8 cellular contexts compared by ENCODE assay signal in genomic region chrX:130024127-130024526, GRCh38. TPM values are rescaled to one million over a fixed set of nuclear protein-coding genes. Genes with fewer than 3 reads are reported as not detected.
DNase-seq lines count a peak whose midpoint lies in the region; ATAC-seq and TF ChIP-seq lines count a peak whose summit lies in the region.

No MANE protein-coding gene starts in this region.

- WGBS in psoas muscle, 3 donors = 33 to 56% (median 40%) methylated on average over 8 to 9 of the region's 9 CpGs

- peaks cover 12% of the 10 kb centered on the region for H3K4me1 Mint-ChIP-seq in activated T-cell treated with anti-CD3 and anti-CD28 coated beads, Interleukin-2, amount 50 U/mL, for 24 hours (ENCODE audit: low read depth)

- intact Hi-C loops in psoas muscle (cut with DNase I) = no loop called here

- no peak overlapping the region for H3K4me3 ChIP-seq in psoas muscle

- peak overlapping the region; percentile 36 for H3K27ac Mint-ChIP-seq in activated T-cell treated with anti-CD3 and anti-CD28 coated beads, Interleukin-2, amount 50 U/mL, for 24 hours

- ATAC-seq in GM19023 (IDR thresholded peaks at IDR 0.05; ENCODE audit: unreplicated experiment) (peak; percentile 99), HG03095 (IDR thresholded peaks at IDR 0.05; ENCODE audit: unreplicated experiment) (peak; percentile 100), psoas muscle (peak; percentile 57 to 79 (median 74))

- H3K4me1 ChIP-seq in psoas muscle = no peaks in the 10 kb centered on the region

- H3K27ac ChIP-seq in psoas muscle = no peak overlapping the region

- DNase-seq in AG20443 (ENCODE audit: low spot score) (peak; percentile 91), OCI-M1 (lab: John Stamatoyannopoulos, UW) (peak; percentile 92), fibroblast of the conjunctiva (ENCODE audit: low read depth) (peak; percentile 23), psoas muscle (peak; percentile 73 to 85), T1000 (lab: John Stamatoyannopoulos, UW) (no peak)
- peak; percentile 79 for DNase-seq in activated T-cell treated with anti-CD3 and anti-CD28 coated beads, Interleukin-2, amount 50 U/mL, for 24 hours

- TF ChIP-seq CTCF in psoas muscle (IDR thresholded peaks at IDR 0.05) = no peak

- peaks cover 59% of the 10 kb centered on the region for H3K36me3 Mint-ChIP-seq in activated T-cell treated with anti-CD3 and anti-CD28 coated beads, Interleukin-2, amount 50 U/mL, for 24 hours (ENCODE audit: low read depth)

- H3K27me3 ChIP-seq in psoas muscle (ENCODE audit: insufficient read depth in 3 of 3, low read length in 2 of 3) = no peaks in the 10 kb centered on the region

- H3K36me3 ChIP-seq in psoas muscle (ENCODE audit: insufficient read depth in 1 of 2, low read depth in 1 of 2) = peaks cover 0 to 57% of the 10 kb centered on the region in 2 donors

- H3K27me3 Mint-ChIP-seq in activated T-cell treated with anti-CD3 and anti-CD28 coated beads, Interleukin-2, amount 50 U/mL, for 24 hours = peaks cover 12% of the 10 kb centered on the region

- no peaks in the 10 kb centered on the region for H3K9me3 ChIP-seq in psoas muscle

- H3K9me3 Mint-ChIP-seq in activated T-cell treated with anti-CD3 and anti-CD28 coated beads, Interleukin-2, amount 50 U/mL, for 24 hours = no peaks in the 10 kb centered on the region

- no peak overlapping the region for H3K4me3 Mint-ChIP-seq in activated T-cell treated with anti-CD3 and anti-CD28 coated beads, Interleukin-2, amount 50 U/mL, for 24 hours

RNA-seq across cellular contexts. Expression of gene BCORL1, which starts 41.7 kb away (rescaled TPM):
- 1 to 10 TPM; 4.5 to 6.2 (median 5.9) TPM for total RNA-seq in psoas muscle
- 1 to 10 TPM in 2 of 3 donors, under 1 TPM in 1; 0.96 to 4.3 (median 1.8) TPM for polyA plus RNA-seq in psoas muscle
